In the genomic region with DNA sequence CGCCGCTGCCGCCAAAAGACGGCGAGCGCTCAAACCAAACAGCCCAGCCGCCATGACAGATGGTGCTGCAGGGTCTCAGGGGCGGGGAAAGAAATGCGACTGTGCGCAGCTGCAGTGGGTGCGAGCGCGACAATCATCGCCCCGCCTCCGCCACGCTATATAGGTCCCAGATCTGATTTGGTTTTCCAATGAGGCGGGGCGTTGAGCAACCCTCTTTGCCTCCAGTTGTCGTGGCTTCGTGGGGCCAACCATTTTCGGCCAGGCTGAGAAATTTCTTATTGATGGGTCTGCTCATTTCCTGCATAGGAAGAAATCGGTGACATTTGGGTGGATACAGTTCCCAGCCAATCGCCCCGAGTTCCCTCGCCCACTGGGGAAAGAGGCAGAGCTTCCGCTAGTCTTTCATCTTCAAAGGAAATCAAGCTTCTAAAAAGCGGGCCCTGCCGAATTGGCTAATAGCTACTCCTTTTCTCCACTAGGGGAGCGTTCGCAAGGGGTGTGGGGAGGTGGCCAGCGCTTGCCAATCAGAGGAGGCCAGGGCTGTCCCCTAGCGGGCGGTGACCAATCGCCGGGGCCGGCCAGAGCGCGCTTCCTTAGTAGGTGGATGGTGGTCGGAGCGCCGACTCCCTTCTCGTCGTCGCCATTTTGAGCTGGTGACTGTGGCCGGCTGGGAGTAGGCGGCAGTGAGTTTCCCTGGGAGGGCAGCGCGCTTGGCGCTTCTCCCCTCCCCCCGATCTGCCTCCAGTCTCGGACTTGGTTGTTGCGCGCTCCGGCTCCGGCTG, we compare ENCODE assay signal across 8 cellular contexts. TPM values are rescaled to one million over a fixed set of nuclear protein-coding genes. Genes with fewer than 3 reads are reported as not detected.
DNase-seq lines count a peak whose midpoint lies in the region; ATAC-seq and TF ChIP-seq lines count a peak whose summit lies in the region.

Gene NDUFB11 (minus strand): TSS at position 77 of the 782 bp plus-strand sequence. CDS start 23 bp downstream, at position 54.
Gene RBM10 (plus strand): TSS at position 596 of the 782 bp plus-strand sequence. CDS start 2,261 bp downstream, outside the sequence.

- no TSS peak for BruUV-seq in PC-9 (replicated peaks; lab: Mats Ljungman, UMichigan)

- no peaks in the 10 kb centered on the region for H3F3A ChIP-seq in PC-9 (ENCODE audit: insufficient read depth, low read depth)

- H3K27me3 ChIP-seq in PC-9 (ENCODE audit: insufficient read depth, low read depth) (no peaks in the 10 kb centered on the region), mucosa of stomach (ENCODE audit: control insufficient read depth, insufficient read depth, low read length) (no peaks in the 10 kb centered on the region)

- H3K4me1 ChIP-seq in PC-9 (replicated peaks; ENCODE audit: insufficient read depth) = no peaks in the 10 kb centered on the region
- peaks cover 13% of the 10 kb centered on the region for H3K4me1 ChIP-seq in mucosa of stomach (ENCODE audit: control insufficient read depth, insufficient read depth, low read length)

- peak; percentile 85 for ATAC-seq in GM21717 (IDR thresholded peaks at IDR 0.05; ENCODE audit: unreplicated experiment)

- in situ Hi-C loops in KBM-7 (cut with MboI; ENCODE audit: low pct_unique_long_range_greater_than_20kb, low sequenced_read_pairs) = no loop called here

- POLR2A ChIA-PET in PC-9 (lab: Charles Lee; ENCODE audit: unreplicated experiment) = interaction anchor here (0.6 to 0.7 kb wide), 2 partner anchors 15 to 48 kb away, joined by 4 to 9 read pairs; no protein-coding TSS in a partner anchor

- H3K36me3 ChIP-seq in PC-9 (ENCODE audit: low read depth) = no peaks in the 10 kb centered on the region
- no peaks in the 10 kb centered on the region for H3K36me3 ChIP-seq in mucosa of stomach (ENCODE audit: control insufficient read depth, insufficient read depth, low read length)

- CTCF ChIA-PET in PC-9 (lab: Charles Lee) = interaction anchor here (1.0 kb wide), 1 partner anchor 11 kb away, joined by 3 read pairs; no protein-coding TSS in a partner anchor

- peaks cover 44% of the 10 kb centered on the region for H3K79me2 ChIP-seq in PC-9 (ENCODE audit: low read depth)

- peak within 1 kb of the TSS; percentile 88 for H3K9ac ChIP-seq in mucosa of stomach (ENCODE audit: low read length)

- peak within 1 kb of the TSS; percentile 68 for H3K4me2 ChIP-seq in PC-9

- no peaks in the 10 kb centered on the region for H3K9me3 ChIP-seq in PC-9 (ENCODE audit: insufficient read depth, low read depth)
- H3K9me3 ChIP-seq in mucosa of stomach (ENCODE audit: control insufficient read depth, low read length) = no peaks in the 10 kb centered on the region

- H3K27ac ChIP-seq in PC-9 = peak within 1 kb of the TSS; percentile 81

- no peaks in the 10 kb centered on the region for H3K9me2 ChIP-seq in PC-9 (ENCODE audit: insufficient read depth)

- intact Hi-C loops in PC-9 (cut with micrococcal nuclease; ENCODE audit: unreplicated experiment) = no loop called here

- H3K4me3 ChIP-seq in PC-9 (peak within 1 kb of the TSS; percentile 57), epithelial cell of proximal tubule (ENCODE audit: low read depth, low read length) (peak within 1 kb of the TSS; percentile 75), mucosa of stomach (ENCODE audit: low read length) (peak within 1 kb of the TSS; percentile 63)

- peak within 1 kb of the TSS; percentile 39; the same call in 1 of the 2 replicates for H2AFZ ChIP-seq in PC-9

- DNase-seq in DMS79 (lab: John Stamatoyannopoulos, UW) (peak; percentile 79), KBM-7 (peak; percentile 99), PC-9 (peak; percentile 78 to 81), epithelial cell of proximal tubule (ENCODE audit: low read depth) (peak; percentile 63)
- peak; percentile 84 for DNase-seq in activated T-cell treated with anti-CD3 and anti-CD28 coated beads, Interleukin-2, amount 50 U/mL, for 1 hour
- peak; percentile 66 to 70 for DNase-seq in stimulated activated CD8-positive, alpha-beta memory T cell treated with anti-CD3 and anti-CD28 coated beads, Interleukin-7, amount 100 ng/mL, for 1 hour (ENCODE audit: low read depth in 2 of 2)

- TF ChIP-seq CTCF in PC-9 (conservative IDR thresholded peaks at IDR 0.05) (peak; percentile 59), epithelial cell of proximal tubule (conservative IDR thresholded peaks at IDR 0.05; ENCODE audit: low read depth, low read length) (peak; percentile 57)

- H4K20me1 ChIP-seq in PC-9 (ENCODE audit: insufficient read depth) = peaks cover 5% of the 10 kb centered on the region; the same call in 1 of the 2 replicates

RNA-seq across cellular contexts. Expression of gene NDUFB11, which starts in this region (rescaled TPM):
- total RNA-seq in PC-9 (2021) (58.2 and 61.9 TPM in 2 replicates), epithelial cell of proximal tubule (83.4 and 90.5 TPM in 2 replicates)

RNA-seq across cellular contexts. Expression of gene RBM10, which starts in this region (rescaled TPM):
- 31.9 and 34.8 TPM in 2 replicates for total RNA-seq in PC-9 (2021)
- 41.2 and 57.0 TPM in 2 replicates for total RNA-seq in epithelial cell of proximal tubule

Comparison
In these comparisons a context has a peak if more than half of its experiments do, and no peak if none do; other contexts are left out.
1. Peak in every context shown above with its lines: DNase-seq, ATAC-seq, H3K4me3 ChIP-seq and H3K27ac ChIP-seq.